In the genomic region with DNA sequence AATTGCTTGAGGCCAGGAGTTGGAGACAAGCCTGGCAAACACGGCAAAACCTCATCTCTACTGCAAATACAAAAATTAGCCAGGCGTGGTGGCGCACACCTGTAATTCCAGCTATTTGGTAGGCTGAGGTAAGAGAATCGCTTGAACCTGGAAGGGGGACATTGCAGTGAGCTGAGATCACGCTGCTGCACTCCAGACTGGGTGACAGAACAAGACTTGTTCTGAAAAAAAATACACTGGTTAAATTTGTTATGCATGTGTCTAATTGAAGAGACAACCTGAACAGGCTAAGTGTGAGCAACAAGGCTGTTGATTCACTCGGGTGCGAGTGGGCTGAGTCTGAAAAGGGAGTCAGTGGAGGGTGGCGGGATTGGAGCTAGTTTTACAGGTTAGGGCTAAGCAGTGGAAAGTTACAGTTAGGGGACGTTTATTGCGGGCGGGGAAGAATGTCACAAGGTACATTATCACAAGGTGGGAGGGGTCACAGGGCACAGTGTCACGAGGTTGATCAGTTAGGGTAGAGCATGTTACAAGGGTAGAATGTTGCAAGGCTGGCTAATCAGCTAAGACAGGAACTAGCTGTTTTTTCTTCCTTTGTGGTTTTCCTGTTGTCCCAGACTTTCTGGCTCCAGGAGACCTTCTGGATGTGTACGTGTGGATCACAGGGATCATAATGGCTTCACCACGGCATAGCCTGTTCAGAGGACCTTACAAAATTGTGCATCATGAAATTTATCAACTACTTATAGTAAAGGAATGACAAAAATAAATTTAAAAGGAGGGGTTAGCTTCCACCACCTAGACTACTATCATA, we compare ENCODE assay signal across 1 cellular context.
TF ChIP-seq lines count a peak whose summit lies in the region.

No MANE protein-coding gene starts in this region.

TF ChIP-seq in GM23338, 12 proteins besides CTCF, POLR2A, EP300 and RAD21 (continued from another document):
- TF ChIP-seq EZH2phosphoT487 (IDR thresholded peaks at IDR 0.05; ENCODE audit: unreplicated experiment) (no peak), STAT1 (IDR thresholded peaks at IDR 0.05; ENCODE audit: unreplicated experiment) (no peak), JUNB (IDR thresholded peaks at IDR 0.05; ENCODE audit: unreplicated experiment) (no peak)
- TF ChIP-seq, protein P1, sequence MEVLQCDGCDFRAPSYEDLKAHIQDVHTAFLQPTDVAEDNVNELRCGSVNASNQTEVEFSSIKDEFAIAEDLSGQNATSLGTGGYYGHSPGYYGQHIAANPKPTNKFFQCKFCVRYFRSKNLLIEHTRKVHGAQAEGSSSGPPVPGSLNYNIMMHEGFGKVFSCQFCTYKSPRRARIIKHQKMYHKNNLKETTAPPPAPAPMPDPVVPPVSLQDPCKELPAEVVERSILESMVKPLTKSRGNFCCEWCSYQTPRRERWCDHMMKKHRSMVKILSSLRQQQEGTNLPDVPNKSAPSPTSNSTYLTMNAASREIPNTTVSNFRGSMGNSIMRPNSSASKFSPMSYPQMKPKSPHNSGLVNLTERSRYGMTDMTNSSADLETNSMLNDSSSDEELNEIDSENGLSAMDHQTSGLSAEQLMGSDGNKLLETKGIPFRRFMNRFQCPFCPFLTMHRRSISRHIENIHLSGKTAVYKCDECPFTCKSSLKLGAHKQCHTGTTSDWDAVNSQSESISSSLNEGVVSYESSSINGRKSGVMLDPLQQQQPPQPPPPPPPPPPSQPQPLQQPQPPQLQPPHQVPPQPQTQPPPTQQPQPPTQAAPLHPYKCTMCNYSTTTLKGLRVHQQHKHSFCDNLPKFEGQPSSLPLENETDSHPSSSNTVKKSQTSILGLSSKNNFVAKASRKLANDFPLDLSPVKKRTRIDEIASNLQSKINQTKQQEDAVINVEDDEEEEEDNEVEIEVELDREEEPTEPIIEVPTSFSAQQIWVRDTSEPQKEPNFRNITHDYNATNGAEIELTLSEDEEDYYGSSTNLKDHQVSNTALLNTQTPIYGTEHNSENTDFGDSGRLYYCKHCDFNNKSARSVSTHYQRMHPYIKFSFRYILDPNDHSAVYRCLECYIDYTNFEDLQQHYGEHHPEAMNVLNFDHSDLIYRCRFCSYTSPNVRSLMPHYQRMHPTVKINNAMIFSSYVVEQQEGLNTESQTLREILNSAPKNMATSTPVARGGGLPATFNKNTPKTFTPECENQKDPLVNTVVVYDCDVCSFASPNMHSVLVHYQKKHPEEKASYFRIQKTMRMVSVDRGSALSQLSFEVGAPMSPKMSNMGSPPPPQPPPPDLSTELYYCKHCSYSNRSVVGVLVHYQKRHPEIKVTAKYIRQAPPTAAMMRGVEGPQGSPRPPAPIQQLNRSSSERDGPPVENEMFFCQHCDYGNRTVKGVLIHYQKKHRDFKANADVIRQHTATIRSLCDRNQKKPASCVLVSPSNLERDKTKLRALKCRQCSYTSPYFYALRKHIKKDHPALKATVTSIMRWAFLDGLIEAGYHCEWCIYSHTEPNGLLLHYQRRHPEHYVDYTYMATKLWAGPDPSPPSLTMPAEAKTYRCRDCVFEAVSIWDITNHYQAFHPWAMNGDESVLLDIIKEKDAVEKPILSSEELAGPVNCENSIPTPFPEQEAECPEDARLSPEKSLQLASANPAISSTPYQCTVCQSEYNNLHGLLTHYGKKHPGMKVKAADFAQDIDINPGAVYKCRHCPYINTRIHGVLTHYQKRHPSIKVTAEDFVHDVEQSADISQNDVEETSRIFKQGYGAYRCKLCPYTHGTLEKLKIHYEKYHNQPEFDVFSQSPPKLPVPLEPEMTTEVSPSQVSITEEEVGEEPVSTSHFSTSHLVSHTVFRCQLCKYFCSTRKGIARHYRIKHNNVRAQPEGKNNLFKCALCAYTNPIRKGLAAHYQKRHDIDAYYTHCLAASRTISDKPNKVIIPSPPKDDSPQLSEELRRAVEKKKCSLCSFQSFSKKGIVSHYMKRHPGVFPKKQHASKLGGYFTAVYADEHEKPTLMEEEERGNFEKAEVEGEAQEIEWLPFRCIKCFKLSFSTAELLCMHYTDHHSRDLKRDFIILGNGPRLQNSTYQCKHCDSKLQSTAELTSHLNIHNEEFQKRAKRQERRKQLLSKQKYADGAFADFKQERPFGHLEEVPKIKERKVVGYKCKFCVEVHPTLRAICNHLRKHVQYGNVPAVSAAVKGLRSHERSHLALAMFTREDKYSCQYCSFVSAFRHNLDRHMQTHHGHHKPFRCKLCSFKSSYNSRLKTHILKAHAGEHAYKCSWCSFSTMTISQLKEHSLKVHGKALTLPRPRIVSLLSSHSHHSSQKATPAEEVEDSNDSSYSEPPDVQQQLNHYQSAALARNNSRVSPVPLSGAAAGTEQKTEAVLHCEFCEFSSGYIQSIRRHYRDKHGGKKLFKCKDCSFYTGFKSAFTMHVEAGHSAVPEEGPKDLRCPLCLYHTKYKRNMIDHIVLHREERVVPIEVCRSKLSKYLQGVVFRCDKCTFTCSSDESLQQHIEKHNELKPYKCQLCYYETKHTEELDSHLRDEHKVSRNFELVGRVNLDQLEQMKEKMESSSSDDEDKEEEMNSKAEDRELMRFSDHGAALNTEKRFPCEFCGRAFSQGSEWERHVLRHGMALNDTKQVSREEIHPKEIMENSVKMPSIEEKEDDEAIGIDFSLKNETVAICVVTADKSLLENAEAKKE (CRISPR knock-in tag; IDR thresholded peaks at IDR 0.05): no peak
